In the genomic region with DNA sequence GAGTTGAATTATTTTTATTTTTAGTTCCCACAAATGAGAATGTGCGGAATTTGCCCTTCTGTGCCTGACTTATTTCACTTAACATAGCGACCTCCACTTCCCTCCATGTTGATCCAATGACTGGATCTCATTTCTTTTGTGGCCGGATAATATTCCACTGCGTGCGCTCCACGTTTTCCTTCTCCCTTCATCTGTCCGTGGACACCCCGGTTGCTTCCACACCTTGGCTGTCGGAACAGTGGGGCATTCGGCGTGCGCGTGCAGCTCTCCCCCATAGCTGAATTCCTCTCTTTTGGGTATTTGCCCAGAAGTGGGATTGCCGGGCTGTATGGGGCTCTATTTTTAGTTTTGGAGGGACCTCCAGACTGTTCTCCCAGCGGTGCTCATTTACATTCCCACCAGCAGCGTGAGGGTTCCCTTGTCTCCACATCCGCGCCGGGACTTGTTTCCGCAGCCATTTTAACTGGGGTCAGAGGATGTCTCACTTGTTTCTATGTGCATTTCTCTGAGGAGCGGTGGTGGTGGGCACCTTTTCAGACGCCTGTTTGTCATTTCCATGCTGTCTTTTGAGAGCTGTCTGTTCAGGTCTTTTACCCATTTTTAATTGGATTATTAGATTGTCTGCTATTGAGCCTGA, we compare ENCODE assay signal across 19 cellular contexts. TPM values are rescaled to one million over a fixed set of nuclear protein-coding genes. Genes with fewer than 3 reads are reported as not detected.
DNase-seq lines count a peak whose midpoint lies in the region; ATAC-seq and TF ChIP-seq lines count a peak whose summit lies in the region.
"Had no signal": no experiment of that assay in that cellular context is flagged by ENCODE, and none has a peak within 500 bp of the region (broad histone marks: within the 10 kb centered on the region; RNA-seq: fewer than 3 reads in every experiment).

No MANE protein-coding gene starts in this region.

- no peaks in the 10 kb centered on the region for H3K9me3 ChIP-seq in skeletal muscle tissue (ENCODE audit: control insufficient read depth in 3 of 3, low read length in 3 of 3)

- no peak overlapping the region for H3K4me3 Mint-ChIP-seq in memory B cell
- H3K4me3 Mint-ChIP-seq: naive thymus-derived CD8-positive, alpha-beta T cell; T-helper 2 cell treated with Interferon-gamma antibody and Interleukin-4, amounts not matched to agents 5 μg/mL and 100 μg/mL, for 36 hours had no signal

- H3K9ac ChIP-seq in skeletal muscle tissue (ENCODE audit: low read depth in 1 of 3, low read length in 3 of 3) = peak overlapping the region in 1 of 3 donors; percentile 33

- no peaks in the 10 kb centered on the region for H3K9me3 Mint-ChIP-seq in memory B cell
- H3K9me3 Mint-ChIP-seq: naive thymus-derived CD8-positive, alpha-beta T cell; T-helper 2 cell treated with Interferon-gamma antibody and Interleukin-4, amounts not matched to agents 5 μg/mL and 100 μg/mL, for 36 hours had no signal

- TF ChIP-seq CTCF in RWPE1 (conservative IDR thresholded peaks at IDR 0.05; ENCODE audit: low read depth) = no peak
- TF ChIP-seq CTCF in coronary artery (IDR thresholded peaks at IDR 0.05) = no peak

- H3K27ac ChIP-seq in RWPE1 (peak overlapping the region; percentile 4; the same call in 1 of the 2 replicates), coronary artery (peak overlapping the region; percentile 56 to 80), skeletal muscle tissue (ENCODE audit: low read depth, low read length) (peak overlapping the region; percentile 40)
- H3K27ac ChIP-seq: C4-2B, hepatocyte, HL-60 had no signal

- peaks cover 0 to 17% (median 4%) of the 10 kb centered on the region in 3 donors for H3K4me1 ChIP-seq in skeletal muscle tissue (ENCODE audit: control insufficient read depth in 3 of 3, insufficient read depth in 3 of 3, low read length in 3 of 3)

- no peak for ATAC-seq in memory B cell (ENCODE audit: low read depth)
- no peak for ATAC-seq in HG02623 (IDR thresholded peaks at IDR 0.05; ENCODE audit: unreplicated experiment)
- ATAC-seq: naive thymus-derived CD8-positive, alpha-beta T cell; Panc1 had no signal

- peaks cover under 1% of the 10 kb centered on the region for H3K4me1 Mint-ChIP-seq in memory B cell

- H3K36me3 ChIP-seq in skeletal muscle tissue (ENCODE audit: control insufficient read depth in 3 of 3, insufficient read depth in 3 of 3, low read length in 3 of 3) = peaks cover 43 to 54% (median 46%) of the 10 kb centered on the region in 3 donors

- CTCF ChIA-PET in RWPE1 (lab: Yijun Ruan, JAX) = interaction anchor here (1.0 kb wide), 1 partner anchor 460 kb away, joined by 3 read pairs; no protein-coding TSS in a partner anchor

- no peaks in the 10 kb centered on the region for H3K27me3 Mint-ChIP-seq in memory B cell
- H3K27me3 Mint-ChIP-seq: naive thymus-derived CD8-positive, alpha-beta T cell had no signal

- H3K4me3 ChIP-seq in coronary artery = peak overlapping the region; percentile 7
- H3K4me3 ChIP-seq in skeletal muscle tissue (ENCODE audit: low read length in 3 of 3) = no peak overlapping the region
- H3K4me3 ChIP-seq: hepatocyte had no signal

- H3K27ac Mint-ChIP-seq in memory B cell = peak overlapping the region; percentile 29
- H3K27ac Mint-ChIP-seq: T-helper 2 cell treated with Interferon-gamma antibody and Interleukin-4, amounts not matched to agents 5 μg/mL and 100 μg/mL, for 36 hours had no signal

- H3K36me3 Mint-ChIP-seq in memory B cell = peaks cover 19% of the 10 kb centered on the region

- no peaks in the 10 kb centered on the region for H3K27me3 ChIP-seq in skeletal muscle tissue (ENCODE audit: control insufficient read depth in 3 of 3, insufficient read depth in 3 of 3, low read length in 3 of 3)
- H3K27me3 ChIP-seq: hepatocyte had no signal

- DNase-seq in RWPE1 (ENCODE audit: low spot score) (no peak), coronary artery (ENCODE audit: low spot score) (no peak), memory B cell (ENCODE audit: low spot score in 2 of 2) (no peak), cortex of kidney (lab: John Stamatoyannopoulos, UW) (no peak)
- no peak for DNase-seq in stimulated activated CD4-positive, alpha-beta T cell treated with anti-CD3 and anti-CD28 coated beads, Interleukin-1b, Interleukin-23, amount 100 ng/mL, for 48 hours
- no peak for DNase-seq in activated T-cell treated with anti-CD3 and anti-CD28 coated beads, Interleukin-2, amount 50 U/mL, for 48 hours
- DNase-seq: activated CD4-positive, alpha-beta T cell treated with anti-CD3 and anti-CD28 coated beads, Interleukin-2, amount 50 U/mL, for 4 hours; activated T-cell treated with anti-CD3 and anti-CD28 coated beads for 4 hours; mammary epithelial cell; naive thymus-derived CD8-positive, alpha-beta T cell; NCI-H2081 treated with DMSO at 0.1 percent for 48 hours; NCI-H446 had no signal

- POLR2A ChIA-PET in RWPE1 (lab: Yijun Ruan, JAX; ENCODE audit: low non-redundant PET) = no interaction called here

RNA-seq across cellular contexts. Expression of gene SUN1, which starts 50.9 kb away (rescaled TPM):
- total RNA-seq in skeletal muscle tissue = 180 TPM

RNA-seq across cellular contexts. Expression of gene PRKAR1B, which starts 54.3 kb away (rescaled TPM):
- 19.3 TPM for total RNA-seq in skeletal muscle tissue

RNA-seq across cellular contexts. Expression of gene DNAAF5, which starts 54.8 kb away (rescaled TPM):
- 13.0 TPM for total RNA-seq in skeletal muscle tissue

Comparison
In these comparisons a context has a peak if more than half of its experiments do, and no peak if none do; other contexts are left out.
1. H3K27ac ChIP-seq: peak in every context shown above with its lines; median percentile 68 in coronary artery; 40 in skeletal muscle tissue; 4 in RWPE1.